Comparison of ENCODE assay signal across 1 cellular context in the genomic region with DNA sequence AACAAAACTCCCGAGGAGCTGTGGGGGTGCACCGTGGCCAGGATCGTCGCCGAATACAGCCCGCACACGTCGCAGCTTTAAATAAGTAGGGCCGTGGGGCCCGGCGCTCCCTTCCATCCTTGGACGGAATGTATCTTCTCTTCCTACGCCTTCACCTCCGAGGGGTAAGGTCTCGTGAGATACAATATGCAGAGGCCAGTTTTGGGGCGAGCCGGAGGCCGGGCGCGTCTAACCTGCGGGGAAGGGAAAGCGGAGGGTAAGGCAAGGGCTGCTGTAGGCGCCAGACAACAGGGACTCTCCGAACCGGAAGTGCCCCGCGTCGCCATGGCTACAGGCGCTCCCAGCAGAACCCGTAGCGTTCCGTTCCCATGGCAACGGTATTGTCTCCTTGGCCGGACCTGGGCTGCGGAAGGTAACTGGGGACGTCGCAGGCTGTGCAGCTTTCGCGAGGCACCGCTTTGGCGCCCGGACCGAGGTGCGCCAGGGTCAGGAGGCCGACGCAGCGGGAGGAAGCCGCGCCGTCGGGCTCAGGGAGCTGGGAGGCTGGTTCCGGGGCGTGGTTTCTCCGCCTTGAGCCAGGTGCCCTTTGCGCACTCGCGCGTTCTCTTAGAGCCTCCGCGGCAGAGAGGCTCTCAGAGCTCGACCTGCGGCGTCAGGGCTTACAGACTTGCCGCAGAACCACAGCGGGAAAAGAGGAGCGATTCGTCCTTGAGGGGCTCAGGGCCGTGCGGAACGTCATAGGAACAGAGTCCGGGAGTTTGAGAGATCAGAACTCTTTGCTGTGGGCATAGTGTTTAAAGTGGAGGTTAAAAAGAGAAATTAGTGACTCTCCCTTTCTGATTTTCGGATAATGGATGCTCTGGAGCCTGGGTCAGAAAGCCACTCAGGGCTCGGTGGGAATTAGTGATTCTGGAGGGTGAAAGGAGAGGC.
A peak's percentile ranks its signal among the peaks of the same experiment; 100 is the strongest.
TF ChIP-seq lines count a peak whose summit lies in the region.

TTC23L (plus strand) TSS at position 380 of the 930 bp plus-strand sequence. CDS start 1,508 bp downstream, outside the sequence.

TF ChIP-seq in GM23338, 12 proteins besides CTCF, POLR2A, EP300 and RAD21 (continued from another document):
- TF ChIP-seq ZNF462 (CRISPR knock-in tag; IDR thresholded peaks at IDR 0.05): no peak
- TF ChIP-seq EZH2 (IDR thresholded peaks at IDR 0.05; ENCODE audit: low read depth, unreplicated experiment): no peak
- no peak for TF ChIP-seq ZNF114 (CRISPR knock-in tag; IDR thresholded peaks at IDR 0.05)
- peak; percentile 63 for TF ChIP-seq JUNB (IDR thresholded peaks at IDR 0.05; ENCODE audit: unreplicated experiment)
- TF ChIP-seq ZNF331 (CRISPR knock-in tag; IDR thresholded peaks at IDR 0.05; ENCODE audit: low read depth): no peak
- TF ChIP-seq NANOG (IDR thresholded peaks at IDR 0.05; ENCODE audit: borderline replicate concordance): no peak
- TF ChIP-seq, protein P1, sequence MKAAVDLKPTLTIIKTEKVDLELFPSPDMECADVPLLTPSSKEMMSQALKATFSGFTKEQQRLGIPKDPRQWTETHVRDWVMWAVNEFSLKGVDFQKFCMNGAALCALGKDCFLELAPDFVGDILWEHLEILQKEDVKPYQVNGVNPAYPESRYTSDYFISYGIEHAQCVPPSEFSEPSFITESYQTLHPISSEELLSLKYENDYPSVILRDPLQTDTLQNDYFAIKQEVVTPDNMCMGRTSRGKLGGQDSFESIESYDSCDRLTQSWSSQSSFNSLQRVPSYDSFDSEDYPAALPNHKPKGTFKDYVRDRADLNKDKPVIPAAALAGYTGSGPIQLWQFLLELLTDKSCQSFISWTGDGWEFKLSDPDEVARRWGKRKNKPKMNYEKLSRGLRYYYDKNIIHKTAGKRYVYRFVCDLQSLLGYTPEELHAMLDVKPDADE (IDR thresholded peaks at IDR 0.05): peak; percentile 69; the same call in 1 of the 2 replicates
- TF ChIP-seq, protein P2, sequence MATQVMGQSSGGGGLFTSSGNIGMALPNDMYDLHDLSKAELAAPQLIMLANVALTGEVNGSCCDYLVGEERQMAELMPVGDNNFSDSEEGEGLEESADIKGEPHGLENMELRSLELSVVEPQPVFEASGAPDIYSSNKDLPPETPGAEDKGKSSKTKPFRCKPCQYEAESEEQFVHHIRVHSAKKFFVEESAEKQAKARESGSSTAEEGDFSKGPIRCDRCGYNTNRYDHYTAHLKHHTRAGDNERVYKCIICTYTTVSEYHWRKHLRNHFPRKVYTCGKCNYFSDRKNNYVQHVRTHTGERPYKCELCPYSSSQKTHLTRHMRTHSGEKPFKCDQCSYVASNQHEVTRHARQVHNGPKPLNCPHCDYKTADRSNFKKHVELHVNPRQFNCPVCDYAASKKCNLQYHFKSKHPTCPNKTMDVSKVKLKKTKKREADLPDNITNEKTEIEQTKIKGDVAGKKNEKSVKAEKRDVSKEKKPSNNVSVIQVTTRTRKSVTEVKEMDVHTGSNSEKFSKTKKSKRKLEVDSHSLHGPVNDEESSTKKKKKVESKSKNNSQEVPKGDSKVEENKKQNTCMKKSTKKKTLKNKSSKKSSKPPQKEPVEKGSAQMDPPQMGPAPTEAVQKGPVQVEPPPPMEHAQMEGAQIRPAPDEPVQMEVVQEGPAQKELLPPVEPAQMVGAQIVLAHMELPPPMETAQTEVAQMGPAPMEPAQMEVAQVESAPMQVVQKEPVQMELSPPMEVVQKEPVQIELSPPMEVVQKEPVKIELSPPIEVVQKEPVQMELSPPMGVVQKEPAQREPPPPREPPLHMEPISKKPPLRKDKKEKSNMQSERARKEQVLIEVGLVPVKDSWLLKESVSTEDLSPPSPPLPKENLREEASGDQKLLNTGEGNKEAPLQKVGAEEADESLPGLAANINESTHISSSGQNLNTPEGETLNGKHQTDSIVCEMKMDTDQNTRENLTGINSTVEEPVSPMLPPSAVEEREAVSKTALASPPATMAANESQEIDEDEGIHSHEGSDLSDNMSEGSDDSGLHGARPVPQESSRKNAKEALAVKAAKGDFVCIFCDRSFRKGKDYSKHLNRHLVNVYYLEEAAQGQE (IDR thresholded peaks at IDR 0.05; ENCODE audit: unreplicated experiment): no peak
- no peak for TF ChIP-seq EZH2phosphoT487 (IDR thresholded peaks at IDR 0.05; ENCODE audit: unreplicated experiment)
